In the genomic region with DNA sequence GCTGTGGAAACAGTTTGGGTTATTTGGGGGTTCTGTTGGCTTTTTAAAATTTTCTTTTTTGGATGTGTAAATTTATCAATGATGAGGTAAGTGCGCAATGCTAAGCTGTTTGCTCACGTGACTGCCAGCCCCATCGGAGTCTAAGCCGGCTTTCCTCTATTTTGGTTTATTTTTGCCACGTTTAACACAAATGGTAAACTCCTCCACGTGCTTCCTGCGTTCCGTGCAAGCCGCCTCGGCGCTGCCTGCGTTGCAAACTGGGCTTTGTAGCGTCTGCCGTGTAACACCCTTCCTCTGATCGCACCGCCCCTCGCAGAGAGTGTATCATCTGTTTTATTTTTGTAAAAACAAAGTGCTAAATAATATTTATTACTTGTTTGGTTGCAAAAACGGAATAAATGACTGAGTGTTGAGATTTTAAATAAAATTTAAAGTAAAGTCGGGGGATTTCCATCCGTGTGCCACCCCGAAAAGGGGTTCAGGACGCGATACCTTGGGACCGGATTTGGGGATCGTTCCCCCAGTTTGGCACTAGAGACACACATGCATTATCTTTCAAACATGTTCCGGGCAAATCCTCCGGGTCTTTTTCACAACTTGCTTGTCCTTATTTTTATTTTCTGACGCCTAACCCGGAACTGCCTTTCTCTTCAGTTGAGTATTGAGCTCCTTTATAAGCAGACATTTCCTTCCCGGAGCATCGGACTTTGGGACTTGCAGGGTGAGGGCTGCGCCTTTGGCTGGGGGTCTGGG, we compare ENCODE assay signal across 10 cellular contexts. TPM values are rescaled to one million over a fixed set of nuclear protein-coding genes. Genes with fewer than 3 reads are reported as not detected.
DNase-seq lines count a peak whose midpoint lies in the region; ATAC-seq and TF ChIP-seq lines count a peak whose summit lies in the region.
"Had no signal": no experiment of that assay in that cellular context is flagged by ENCODE, and none has a peak within 500 bp of the region (broad histone marks: within the 10 kb centered on the region; RNA-seq: fewer than 3 reads in every experiment).

No MANE protein-coding gene starts in this region.

- H3K4me3 ChIP-seq in GM23338: peak overlapping the region; percentile 64
- H3K4me3 ChIP-seq in fibroblast of the aortic adventitia (ENCODE audit: low read depth, low read length): no peak overlapping the region
- H3K4me3 ChIP-seq: gastrocnemius medialis had no signal

- peaks cover 94% of the 10 kb centered on the region for H3K27me3 Mint-ChIP-seq in GM23338 (ENCODE audit: insufficient read depth, low read depth, poor library complexity)
- H3K27me3 Mint-ChIP-seq in activated CD4-positive, alpha-beta T cell treated with anti-CD3 and anti-CD28 coated beads, Interleukin-2, amount 10 ng/mL, durations not matched to agents 24 days and 14 days: peaks cover 70% of the 10 kb centered on the region

- H3K27ac ChIP-seq in GM23338 (ENCODE audit: low read depth): no peak overlapping the region
- H3K27ac ChIP-seq: gastrocnemius medialis had no signal

- no peak overlapping the region for H3K27ac Mint-ChIP-seq in GM23338
- H3K27ac Mint-ChIP-seq in activated CD4-positive, alpha-beta T cell treated with anti-CD3 and anti-CD28 coated beads, Interleukin-2, amount 10 ng/mL, durations not matched to agents 24 days and 14 days: peak overlapping the region; percentile 48

- H3K4me2 ChIP-seq in GM23338: peak overlapping the region; percentile 88

- H4K20me1 ChIP-seq in GM23338 (replicated peaks; ENCODE audit: insufficient read depth): peaks cover 23% of the 10 kb centered on the region

- ATAC-seq in GM23338 (no peak), HG03457 (IDR thresholded peaks at IDR 0.05; ENCODE audit: unreplicated experiment) (no peak)
- ATAC-seq: gastrocnemius medialis had no signal

- no peaks in the 10 kb centered on the region for H3K36me3 ChIP-seq in GM23338 (ENCODE audit: insufficient read depth)
- H3K36me3 ChIP-seq: gastrocnemius medialis had no signal

- H3F3A ChIP-seq in GM23338 (replicated peaks; ENCODE audit: low read depth): no peaks in the 10 kb centered on the region

- TF ChIP-seq CTCF in GM23338 (conservative IDR thresholded peaks at IDR 0.05; ENCODE audit: low read depth in 2 of 2) (no peak), fibroblast of the aortic adventitia (IDR thresholded peaks at IDR 0.05; ENCODE audit: insufficient read depth, low read length) (no peak)

- DNase-seq in GM23338 (ENCODE audit: low spot score) (peak; percentile 46), fibroblast of the aortic adventitia (ENCODE audit: low read depth) (peak; percentile 18), DMS153 treated with DMSO at 0.1 percent for 48 hours (lab: John Stamatoyannopoulos, UW; ENCODE audit: unreplicated experiment) (no peak), NK-92 (lab: John Stamatoyannopoulos, UW; ENCODE audit: unreplicated experiment) (no peak)
- peak; percentile 69 for DNase-seq in activated CD4-positive, alpha-beta T cell treated with anti-CD3 and anti-CD28 coated beads, Interleukin-2, amount 10 ng/mL, durations not matched to agents 24 days and 14 days
- DNase-seq in stimulated activated CD4-positive, alpha-beta T cell treated with anti-CD3 and anti-CD28 coated beads, Interleukin-4, amount 100 ng/mL, for 24 hours: peak; percentile 26
- DNase-seq: gastrocnemius medialis had no signal

- peaks cover 32% of the 10 kb centered on the region for H3K4me1 Mint-ChIP-seq in GM23338
- H3K4me1 Mint-ChIP-seq in activated CD4-positive, alpha-beta T cell treated with anti-CD3 and anti-CD28 coated beads, Interleukin-2, amount 10 ng/mL, durations not matched to agents 24 days and 14 days: peaks cover 15% of the 10 kb centered on the region

- H3K79me2 ChIP-seq in GM23338 (replicated peaks; ENCODE audit: insufficient read depth): no peaks in the 10 kb centered on the region

- H3K36me3 Mint-ChIP-seq in GM23338 (ENCODE audit: low read depth): no peaks in the 10 kb centered on the region; the same call in 1 of the 3 replicates
- peaks cover 5% of the 10 kb centered on the region for H3K36me3 Mint-ChIP-seq in activated CD4-positive, alpha-beta T cell treated with anti-CD3 and anti-CD28 coated beads, Interleukin-2, amount 10 ng/mL, durations not matched to agents 24 days and 14 days (ENCODE audit: low read depth)

- H3K4me3 Mint-ChIP-seq in GM23338: peak overlapping the region; percentile 53
- H3K4me3 Mint-ChIP-seq in activated CD4-positive, alpha-beta T cell treated with anti-CD3 and anti-CD28 coated beads, Interleukin-2, amount 10 ng/mL, durations not matched to agents 24 days and 14 days: no peak overlapping the region

- peaks cover 48% of the 10 kb centered on the region for H3K4me1 ChIP-seq in GM23338 (ENCODE audit: insufficient read depth)

- H3K27me3 ChIP-seq in GM23338 (ENCODE audit: insufficient read depth): peaks cover 98% of the 10 kb centered on the region

- peaks cover 3% of the 10 kb centered on the region; the same call in 2 of the 3 replicates for H3K9me3 Mint-ChIP-seq in GM23338
- peaks cover 5% of the 10 kb centered on the region for H3K9me3 Mint-ChIP-seq in activated CD4-positive, alpha-beta T cell treated with anti-CD3 and anti-CD28 coated beads, Interleukin-2, amount 10 ng/mL, durations not matched to agents 24 days and 14 days

- intact Hi-C loops in activated CD4-positive, alpha-beta T cell treated with anti-CD3 and anti-CD28 coated beads, Interleukin-2, amount 10 ng/mL, durations not matched to agents 24 days and 14 days (cut with micrococcal nuclease): loop anchor here (2.0 to 10.0 kb wide), 2 partner anchors 42 to 166 kb away; a partner anchor contains a TSS

- H3K9me2 ChIP-seq in GM23338 (ENCODE audit: insufficient read depth): no peaks in the 10 kb centered on the region

- peak overlapping the region; percentile 43 for H2AFZ ChIP-seq in GM23338

TF ChIP-seq in GM23338, 12 proteins besides CTCF, POLR2A, EP300 and RAD21:
- TF ChIP-seq EZH2 (IDR thresholded peaks at IDR 0.05; ENCODE audit: low read depth, unreplicated experiment) (peak; percentile 92), CREB1 (CRISPR knock-in tag; IDR thresholded peaks at IDR 0.05; ENCODE audit: low read depth) (no peak), JUNB (IDR thresholded peaks at IDR 0.05; ENCODE audit: unreplicated experiment) (no peak)

RNA-seq across cellular contexts. Expression of a gene that starts 3.2 kb away (rescaled TPM):
- 0.04 and 1.4 TPM in 2 replicates for total RNA-seq in GM23338 (2014; rRNA removed; shearing (Covaris generic))
- 0.09 and 0.15 TPM in 2 replicates for polyA plus RNA-seq in GM23338 (2016; fragmentation: Nextera tagmentation; extraction: Ambion mirVana)
- total RNA-seq in activated CD4-positive, alpha-beta T cell treated with anti-CD3 and anti-CD28 coated beads, Interleukin-2, amount 10 ng/mL, durations not matched to agents 24 days and 14 days: not detected in 2 replicates
- total RNA-seq in fibroblast of the aortic adventitia (ENCODE audit: low replicate concordance): not detected in 2 replicates
- total RNA-seq: bronchial epithelial cell, mucosa of gallbladder had no signal

RNA-seq across cellular contexts. Expression of a gene that starts 41.0 kb away (rescaled TPM):
- total RNA-seq in GM23338 (2014; rRNA removed; shearing (Covaris generic)): 0.14 and 0.19 TPM in 2 replicates
- polyA plus RNA-seq in GM23338 (2016; fragmentation: Nextera tagmentation; extraction: Ambion mirVana): 0.81 and 2.0 TPM in 2 replicates
- not detected in 2 replicates for total RNA-seq in activated CD4-positive, alpha-beta T cell treated with anti-CD3 and anti-CD28 coated beads, Interleukin-2, amount 10 ng/mL, durations not matched to agents 24 days and 14 days
- total RNA-seq in fibroblast of the aortic adventitia (ENCODE audit: low replicate concordance): not detected in 2 replicates
- total RNA-seq: bronchial epithelial cell, mucosa of gallbladder had no signal

Comparison
In these comparisons a context has a peak if more than half of its experiments do, and no peak if none do; other contexts are left out.
1. DNase-seq: peak in GM23338 (single experiment), activated CD4-positive, alpha-beta T cell treated with anti-CD3 and anti-CD28 coated beads, Interleukin-2, amount 10 ng/mL, durations not matched to agents 24 days and 14 days (single experiment), fibroblast of the aortic adventitia (single experiment) and stimulated activated CD4-positive, alpha-beta T cell treated with anti-CD3 and anti-CD28 coated beads, Interleukin-4, amount 100 ng/mL, for 24 hours (single experiment); none in DMS153 treated with DMSO at 0.1 percent for 48 hours (single experiment) and NK-92 (single experiment).